2 cellular contexts compared by ENCODE assay signal in the genomic region with DNA sequence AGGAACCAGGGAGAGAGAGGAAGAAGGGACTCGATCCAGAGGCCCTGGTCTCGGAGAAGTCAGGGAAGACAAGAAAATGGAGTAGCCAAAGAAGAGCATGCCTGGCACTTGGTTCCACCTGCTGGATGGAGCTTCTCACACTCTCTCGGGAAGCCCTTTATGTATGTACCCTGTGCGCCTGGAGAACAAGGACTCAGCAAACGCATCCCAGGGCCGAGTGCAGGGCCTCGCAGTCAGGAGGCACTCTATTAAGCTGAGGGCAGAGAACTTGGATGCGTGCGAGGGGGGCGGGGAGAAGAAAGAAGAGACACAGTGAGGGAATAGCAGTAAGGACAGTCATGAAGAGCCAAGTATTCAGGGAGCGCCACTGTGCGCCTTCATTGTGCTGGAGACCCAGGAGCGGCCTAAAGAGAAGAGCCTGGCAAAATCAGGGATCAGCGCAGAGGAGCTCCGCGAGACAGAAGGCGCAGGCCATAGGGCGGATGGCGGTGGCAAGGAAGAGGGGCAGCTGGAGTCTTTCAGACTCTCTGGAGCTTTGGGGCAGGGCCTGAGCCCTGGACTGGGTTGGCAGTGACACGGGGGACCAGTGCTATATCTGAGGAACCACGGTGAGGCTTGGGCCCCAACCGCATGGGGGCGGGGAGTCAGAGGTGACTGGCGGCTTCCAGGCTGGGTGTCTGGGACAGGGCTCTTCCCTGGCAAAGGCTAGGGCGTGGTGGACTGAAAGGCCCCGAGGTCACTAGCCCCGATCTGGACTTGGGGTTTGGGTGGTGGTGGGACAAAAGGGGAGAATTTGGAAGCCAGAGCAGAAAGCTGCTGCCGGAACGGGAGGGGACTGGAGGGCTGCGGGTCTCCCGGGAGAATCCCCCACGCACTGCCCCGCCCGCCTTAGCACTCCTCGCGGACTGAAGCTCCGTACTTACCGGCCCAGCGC.
A peak's percentile ranks its signal among the peaks of the same experiment; 100 is the strongest.
TF ChIP-seq lines count a peak whose summit lies in the region.

No MANE protein-coding gene starts in this region.

TF ChIP-seq in HEK293, 187 proteins besides CTCF, POLR2A, EP300 and RAD21:
- no peak for TF ChIP-seq ZNF600 (tag by site-specific recombination; IDR thresholded peaks at IDR 0.05)
- TF ChIP-seq ZBTB48 (tag by site-specific recombination; IDR thresholded peaks at IDR 0.05): 0 out of 2 replicates have a peak, but pooled peaks have one; percentile 9
- TF ChIP-seq, protein P1, sequence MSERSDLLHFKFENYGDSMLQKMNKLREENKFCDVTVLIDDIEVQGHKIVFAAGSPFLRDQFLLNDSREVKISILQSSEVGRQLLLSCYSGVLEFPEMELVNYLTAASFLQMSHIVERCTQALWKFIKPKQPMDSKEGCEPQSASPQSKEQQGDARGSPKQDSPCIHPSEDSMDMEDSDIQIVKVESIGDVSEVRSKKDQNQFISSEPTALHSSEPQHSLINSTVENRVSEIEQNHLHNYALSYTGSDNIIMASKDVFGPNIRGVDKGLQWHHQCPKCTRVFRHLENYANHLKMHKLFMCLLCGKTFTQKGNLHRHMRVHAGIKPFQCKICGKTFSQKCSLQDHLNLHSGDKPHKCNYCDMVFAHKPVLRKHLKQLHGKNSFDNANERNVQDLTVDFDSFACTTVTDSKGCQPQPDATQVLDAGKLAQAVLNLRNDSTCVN (tag by site-specific recombination; optimal IDR thresholded peaks at IDR 0.05): no peak
- peak; percentile 30; the same call in 1 of the 2 replicates for TF ChIP-seq ZNF341 (tag by site-specific recombination; IDR thresholded peaks at IDR 0.05; ENCODE audit: low read depth)
- TF ChIP-seq, protein P2, sequence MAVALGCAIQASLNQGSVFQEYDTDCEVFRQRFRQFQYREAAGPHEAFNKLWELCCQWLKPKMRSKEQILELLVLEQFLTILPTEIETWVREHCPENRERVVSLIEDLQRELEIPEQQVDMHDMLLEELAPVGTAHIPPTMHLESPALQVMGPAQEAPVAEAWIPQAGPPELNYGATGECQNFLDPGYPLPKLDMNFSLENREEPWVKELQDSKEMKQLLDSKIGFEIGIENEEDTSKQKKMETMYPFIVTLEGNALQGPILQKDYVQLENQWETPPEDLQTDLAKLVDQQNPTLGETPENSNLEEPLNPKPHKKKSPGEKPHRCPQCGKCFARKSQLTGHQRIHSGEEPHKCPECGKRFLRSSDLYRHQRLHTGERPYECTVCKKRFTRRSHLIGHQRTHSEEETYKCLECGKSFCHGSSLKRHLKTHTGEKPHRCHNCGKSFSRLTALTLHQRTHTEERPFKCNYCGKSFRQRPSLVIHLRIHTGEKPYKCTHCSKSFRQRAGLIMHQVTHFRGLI (tag by site-specific recombination; IDR thresholded peaks at IDR 0.05): no peak

TF ChIP-seq in K562, 482 proteins besides CTCF, POLR2A, EP300 and RAD21:
- no peak for TF ChIP-seq NCOA1 (IDR thresholded peaks at IDR 0.05; ENCODE audit: low read depth)
- TF ChIP-seq, protein P3, sequence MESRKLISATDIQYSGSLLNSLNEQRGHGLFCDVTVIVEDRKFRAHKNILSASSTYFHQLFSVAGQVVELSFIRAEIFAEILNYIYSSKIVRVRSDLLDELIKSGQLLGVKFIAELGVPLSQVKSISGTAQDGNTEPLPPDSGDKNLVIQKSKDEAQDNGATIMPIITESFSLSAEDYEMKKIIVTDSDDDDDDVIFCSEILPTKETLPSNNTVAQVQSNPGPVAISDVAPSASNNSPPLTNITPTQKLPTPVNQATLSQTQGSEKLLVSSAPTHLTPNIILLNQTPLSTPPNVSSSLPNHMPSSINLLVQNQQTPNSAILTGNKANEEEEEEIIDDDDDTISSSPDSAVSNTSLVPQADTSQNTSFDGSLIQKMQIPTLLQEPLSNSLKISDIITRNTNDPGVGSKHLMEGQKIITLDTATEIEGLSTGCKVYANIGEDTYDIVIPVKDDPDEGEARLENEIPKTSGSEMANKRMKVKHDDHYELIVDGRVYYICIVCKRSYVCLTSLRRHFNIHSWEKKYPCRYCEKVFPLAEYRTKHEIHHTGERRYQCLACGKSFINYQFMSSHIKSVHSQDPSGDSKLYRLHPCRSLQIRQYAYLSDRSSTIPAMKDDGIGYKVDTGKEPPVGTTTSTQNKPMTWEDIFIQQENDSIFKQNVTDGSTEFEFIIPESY (CRISPR knock-in tag; IDR thresholded peaks at IDR 0.05): peak; percentile 74
